In the genomic region with DNA sequence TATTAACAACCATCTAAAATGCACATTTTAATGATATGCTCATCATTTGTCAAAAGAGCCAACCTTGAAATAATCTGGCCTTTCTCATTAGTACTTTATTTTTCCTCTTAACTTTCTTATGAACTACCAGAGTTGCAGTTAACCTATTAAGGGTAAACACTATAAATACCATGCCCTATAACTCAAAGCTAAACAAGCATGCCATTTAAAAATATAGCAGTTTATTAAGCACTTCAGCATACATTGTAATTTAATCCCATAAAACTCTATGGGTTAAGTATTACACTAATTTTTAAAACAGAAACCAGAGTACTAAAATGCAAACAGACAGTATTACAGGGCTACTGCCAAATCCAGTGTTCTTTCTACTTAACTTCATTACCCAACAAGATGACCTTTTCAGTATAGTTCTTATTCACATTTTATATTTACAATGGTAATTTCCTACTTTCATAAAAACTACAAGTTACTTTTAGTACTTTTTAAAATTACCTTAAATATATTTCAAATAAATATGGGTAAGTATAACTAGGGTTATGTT, we compare ENCODE assay signal across 24 cellular contexts.
"Had no signal": no experiment of that assay in that cellular context is flagged by ENCODE, and none has a peak within 500 bp of the region (broad histone marks: within the 10 kb centered on the region; RNA-seq: fewer than 3 reads in every experiment).

No MANE protein-coding gene starts in this region.

- ATAC-seq: activated CD8-positive, alpha-beta T cell treated with anti-CD3 and anti-CD28 coated beads for 36 hours; activated T-cell treated with anti-CD3 and anti-CD28 coated beads, Interleukin-2, amount 50 U/mL, for 4 hours; foreskin keratinocyte; left lung had no signal

- H3K4me3 ChIP-seq: cardiac muscle cell, left lung, tibial nerve had no signal

- H3K27ac ChIP-seq: cardiac muscle cell, foreskin keratinocyte, left lung, tibial nerve had no signal

- H3K27me3 ChIP-seq: cardiac muscle cell, foreskin keratinocyte, left lung, tibial nerve had no signal

- H3K4me3 Mint-ChIP-seq: activated CD8-positive, alpha-beta T cell treated with anti-CD3 and anti-CD28 coated beads for 36 hours; activated T-cell treated with anti-CD3 and anti-CD28 coated beads, Interleukin-2, amount 50 U/mL, for 4 hours; nephron; stimulated activated naive CD8-positive, alpha-beta T cell treated with anti-CD3 and anti-CD28 coated beads, Interleukin-15, Interleukin-2, amounts not matched to agents 100 ng/mL and 50 ng/mL, for 24 hours had no signal

- H3K9me3 Mint-ChIP-seq: activated CD8-positive, alpha-beta T cell treated with anti-CD3 and anti-CD28 coated beads for 36 hours; activated T-cell treated with anti-CD3 and anti-CD28 coated beads, Interleukin-2, amount 50 U/mL, for 4 hours; nephron; stimulated activated naive CD8-positive, alpha-beta T cell treated with anti-CD3 and anti-CD28 coated beads, Interleukin-15, Interleukin-2, amounts not matched to agents 100 ng/mL and 50 ng/mL, for 24 hours had no signal

- H3K27ac Mint-ChIP-seq: activated CD8-positive, alpha-beta T cell treated with anti-CD3 and anti-CD28 coated beads for 36 hours; stimulated activated naive CD8-positive, alpha-beta T cell treated with anti-CD3 and anti-CD28 coated beads, Interleukin-15, Interleukin-2, amounts not matched to agents 100 ng/mL and 50 ng/mL, for 24 hours had no signal

- H3K27me3 Mint-ChIP-seq: activated CD8-positive, alpha-beta T cell treated with anti-CD3 and anti-CD28 coated beads for 36 hours; stimulated activated naive CD8-positive, alpha-beta T cell treated with anti-CD3 and anti-CD28 coated beads, Interleukin-15, Interleukin-2, amounts not matched to agents 100 ng/mL and 50 ng/mL, for 24 hours had no signal

- H3K9me3 ChIP-seq: left lung, tibial nerve had no signal

- H3K36me3 ChIP-seq: cardiac muscle cell, left lung, tibial nerve had no signal

- FAIRE-seq: kidney, urothelium cell line had no signal

- DNase-seq: activated CD4-positive, alpha-beta T cell treated with anti-CD3 and anti-CD28 coated beads for 48 hours; activated CD4-positive, CD25-positive, alpha-beta regulatory T cell; activated CD8-positive, alpha-beta memory T cell treated with anti-CD3 and anti-CD28 coated beads, Interleukin-2, amount 50 U/mL, for 4 hours; activated CD8-positive, alpha-beta T cell treated with anti-CD3 and anti-CD28 coated beads for 36 hours; activated effector memory CD4-positive, alpha-beta T cell treated with Interleukin-2 at 50 U/mL for 16 hours; activated naive CD4-positive, alpha-beta T cell treated with anti-CD3 and anti-CD28 coated beads, Interleukin-2, amount 50 U/mL, for 16 hours; activated T-cell treated with anti-CD3 and anti-CD28 coated beads, Interleukin-2, amount 50 U/mL, for 4 hours; dermis blood vessel endothelial cell; effector memory CD4-positive, alpha-beta T cell; foreskin keratinocyte; glutamatergic neuron; kidney; left lung; midbrain; nucleus accumbens; retina; stimulated activated CD4-positive, alpha-beta T cell treated with anti-CD3 and anti-CD28 coated beads, Interleukin-12 subunit alpha, Interleukin-12 subunit beta, amount 100 ng/mL, for 4 hours; stimulated activated CD4-positive, alpha-beta T cell treated with anti-CD3 and anti-CD28 coated beads, Interleukin-1b, Interleukin-23, amount 100 ng/mL, for 48 hours; SW 1271 had no signal
